ENCODE assay signal across 24 cellular contexts in genomic region chr4:150816491-150816890, GRCh38.
A peak's percentile ranks its signal among the peaks of the same experiment; 100 is the strongest.
DNase-seq lines count a peak whose midpoint lies in the region; ATAC-seq and TF ChIP-seq lines count a peak whose summit lies in the region.
"Had no signal": no experiment of that assay in that cellular context is flagged by ENCODE, and none has a peak within 500 bp of the region (broad histone marks: within the 10 kb centered on the region; RNA-seq: fewer than 3 reads in every experiment).

No MANE protein-coding gene starts in this region.

- intact Hi-C loops in left ventricle myocardium superior (cut with micrococcal nuclease), result no loop called here

- H3K4me3 ChIP-seq in adipocyte (ENCODE audit: low read length) (no peak overlapping the region), choroid plexus epithelial cell (ENCODE audit: low read depth, low read length) (no peak overlapping the region), fibroblast of pulmonary artery (replicated peaks; ENCODE audit: low read depth, low read length) (no peak overlapping the region), suprapubic skin (no peak overlapping the region)
- H3K4me3 ChIP-seq: BLaER1, GM23248, SJSA1 had no signal

- peaks cover 6% of the 10 kb centered on the region for H3K36me3 ChIP-seq in adipocyte (ENCODE audit: control insufficient read depth, insufficient read depth, low read length, severe bottlenecking)
- peaks cover 12% of the 10 kb centered on the region for H3K36me3 ChIP-seq in suprapubic skin
- H3K36me3 ChIP-seq: BLaER1, SJSA1 had no signal

- H3K27ac ChIP-seq in suprapubic skin, result no peak overlapping the region
- H3K27ac ChIP-seq: BLaER1, GM23248, KMS-11, SJSA1 had no signal

- peak; percentile 46 for DNase-seq in adipocyte (ENCODE audit: low read depth)
- peak; percentile 66 for DNase-seq in choroid plexus epithelial cell (ENCODE audit: low read depth)
- peak; percentile 28 for DNase-seq in fibroblast of pulmonary artery (ENCODE audit: low read depth)
- peak; percentile 15 for DNase-seq in smooth muscle cell of the brain vasculature (ENCODE audit: low read depth, low spot score)
- no peak for DNase-seq in left ventricle myocardium superior
- no peak for DNase-seq in COR-L47 (lab: John Stamatoyannopoulos, UW)
- DNase-seq in suprapubic skin (ENCODE audit: low spot score in 2 of 2), result no peak
- no peak for DNase-seq in kidney glomerular epithelial cell (lab: John Stamatoyannopoulos, UW)
- DNase-seq: Caco-2; CD4-positive, alpha-beta T cell; DMS 273 treated with DMSO at 0.1 percent for 48 hours; DMS79 treated with DMSO at 0.1 percent for 48 hours; GM23248; H9; HFFc6; NCI-H1694; NCI-H2081; NCI-H2171; NCI-H524 treated with DMSO at 0.1 percent for 48 hours; NCI-H82 had no signal

- ATAC-seq in left ventricle myocardium superior, result no peak
- ATAC-seq: Right ventricle myocardium inferior had no signal

- no peaks in the 10 kb centered on the region for H3K9me3 ChIP-seq in adipocyte (ENCODE audit: control insufficient read depth, low read length)
- H3K9me3 ChIP-seq in suprapubic skin, result no peaks in the 10 kb centered on the region
- H3K9me3 ChIP-seq: BLaER1, SJSA1 had no signal

- H3K27me3 ChIP-seq in adipocyte (replicated peaks; ENCODE audit: control insufficient read depth, insufficient read depth, low read length) (no peaks in the 10 kb centered on the region), suprapubic skin (no peaks in the 10 kb centered on the region)
- H3K27me3 ChIP-seq: BLaER1, SJSA1 had no signal

- H3K4me1 ChIP-seq in adipocyte (ENCODE audit: control insufficient read depth, insufficient read depth, low read length), result peaks cover 5% of the 10 kb centered on the region
- peaks cover under 1% of the 10 kb centered on the region for H3K4me1 ChIP-seq in suprapubic skin
- H3K4me1 ChIP-seq: BLaER1 had no signal

- TF ChIP-seq CTCF in choroid plexus epithelial cell (conservative IDR thresholded peaks at IDR 0.05; ENCODE audit: low read depth, low read length) (no peak), fibroblast of pulmonary artery (IDR thresholded peaks at IDR 0.05; ENCODE audit: low read length, missing control alignments) (no peak), suprapubic skin (IDR thresholded peaks at IDR 0.05) (no peak)

- TF ChIP-seq EP300 in suprapubic skin (IDR thresholded peaks at IDR 0.05), result no peak

- TF ChIP-seq POLR2A in suprapubic skin (IDR thresholded peaks at IDR 0.05), result no peak

- H3K9ac ChIP-seq in adipocyte (ENCODE audit: low read length), result no peak overlapping the region
- H3K9ac ChIP-seq: BLaER1, GM23248, KMS-11 had no signal

Comparison
In these comparisons a context has a peak if more than half of its experiments do, and no peak if none do; other contexts are left out.
1. DNase-seq: peak in adipocyte (single experiment), choroid plexus epithelial cell (single experiment), fibroblast of pulmonary artery (single experiment) and smooth muscle cell of the brain vasculature (single experiment); none in left ventricle myocardium superior (single experiment), COR-L47 (single experiment), suprapubic skin (0 of 2) and kidney glomerular epithelial cell (single experiment).